In the genomic region with DNA sequence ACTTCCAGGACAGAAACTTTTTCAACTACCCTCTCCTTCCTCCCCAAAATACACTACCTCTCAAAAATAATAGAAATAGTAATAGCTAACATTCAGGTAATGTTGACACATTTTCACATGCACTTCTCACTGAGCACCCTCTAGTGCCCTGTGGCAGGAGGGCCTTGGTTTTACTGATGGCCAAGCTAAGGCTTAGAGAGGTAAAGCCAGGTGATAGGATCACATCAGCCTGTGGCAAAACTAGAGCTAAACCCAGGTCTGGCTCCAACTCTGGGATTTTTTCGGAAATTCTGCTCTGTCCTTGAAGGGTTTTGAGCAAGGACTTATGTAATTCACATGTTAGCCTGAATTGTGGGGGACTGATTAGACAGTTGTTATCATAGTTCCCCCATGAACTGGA, we compare ENCODE assay signal across 9 cellular contexts. TPM values are rescaled to one million over a fixed set of nuclear protein-coding genes. Genes with fewer than 3 reads are reported as not detected.
DNase-seq lines count a peak whose midpoint lies in the region; ATAC-seq, FAIRE-seq and TF ChIP-seq lines count a peak whose summit lies in the region.
"Had no signal": no experiment of that assay in that cellular context is flagged by ENCODE, and none has a peak within 500 bp of the region (broad histone marks: within the 10 kb centered on the region; RNA-seq: fewer than 3 reads in every experiment).

No MANE protein-coding gene starts in this region.

- peaks cover 0 to 3% of the 10 kb centered on the region in 2 experiments; a peak in 2 of 4 replicates for H3K36me3 ChIP-seq in GM12878 (ENCODE audit: control insufficient read depth in 2 of 2, insufficient read depth in 2 of 2, low read length in 1 of 2)

- H3K4me1 Mint-ChIP-seq in Calu3 (ENCODE audit: low read depth, unreplicated experiment) (peaks cover 12% of the 10 kb centered on the region), nephron (peaks cover 21% of the 10 kb centered on the region)

- TF ChIP-seq EP300 in GM12878 (IDR thresholded peaks at IDR 0.05; ENCODE audit: borderline replicate concordance in 1 of 2, control insufficient read depth in 1 of 2, low read depth in 2 of 2, low read length in 2 of 2): no peak

- no peak for TF ChIP-seq POLR2A in GM12878 (IDR thresholded peaks at IDR 0.05; ENCODE audit: low read depth, low read length)

- peaks cover 31% of the 10 kb centered on the region for H3K27me3 Mint-ChIP-seq in Calu3 (ENCODE audit: unreplicated experiment)
- H3K27me3 Mint-ChIP-seq in nephron (ENCODE audit: low read depth): peaks cover 9% of the 10 kb centered on the region

- peaks cover 16% of the 10 kb centered on the region for H3K36me3 Mint-ChIP-seq in Calu3 (ENCODE audit: insufficient read depth, unreplicated experiment)
- peaks cover 13% of the 10 kb centered on the region for H3K36me3 Mint-ChIP-seq in nephron (ENCODE audit: low read depth)

- H3K4me2 ChIP-seq in GM12878 (ENCODE audit: control insufficient read depth, insufficient read depth): no peak overlapping the region

- no peaks in the 10 kb centered on the region for H3K27me3 ChIP-seq in GM12878 (replicated peaks in 1 of 2; ENCODE audit: control insufficient read depth in 2 of 2, insufficient read depth in 2 of 2, low read length in 1 of 2)
- H3K27me3 ChIP-seq: body of pancreas had no signal

- WGBS in GM12878 (ENCODE audit: insufficient coverage, insufficient replicate concordance, low lambda C conversion rate, missing lambda C conversion rate): 44% methylated on average over 1 of the region's 1 CpG

- in situ Hi-C loops in GM12878 (cut with MboI): no loop called here

- no peak overlapping the region for H3K4me3 ChIP-seq in LNCaP clone FGC (ENCODE audit: low read depth, low read length)
- no peak overlapping the region for H3K4me3 ChIP-seq in GM12878

- RAD21 ChIA-PET in GM12878 (lab: Charles Lee; ENCODE audit: unreplicated experiment): interaction anchor here (0.6 kb wide), 1 partner anchor 73 kb away, joined by 4 read pairs; no protein-coding TSS in a partner anchor

- CTCF ChIA-PET in Calu3 (lab: Charles Lee): no interaction called here
- CTCF ChIA-PET in GM12878 (lab: Yijun Ruan, JAX): interaction anchor here (0.7 to 3.9 kb wide), 4 partner anchors 11 to 958 kb away, joined by 3 to 20 read pairs (median 4); no protein-coding TSS in a partner anchor

- TF ChIP-seq CTCF in Calu3 (IDR thresholded peaks at IDR 0.05; ENCODE audit: unreplicated experiment) (no peak), LNCaP clone FGC (IDR thresholded peaks at IDR 0.05; ENCODE audit: control insufficient read depth, extremely low read depth, insufficient read depth) (peak; percentile 58), GM12878 (IDR thresholded peaks at IDR 0.05 in 2 of 3, conservative IDR thresholded peaks at IDR 0.05 in 1 of 3; ENCODE audit: control insufficient read depth in 2 of 3, extremely low read depth in 1 of 3, insufficient read depth in 1 of 3, low read depth in 3 of 3, low read length in 3 of 3) (peak in 2 of 3 experiments; percentile 5 to 26; a peak in 2 of 6 replicates), nephron (IDR thresholded peaks at IDR 0.05; ENCODE audit: unreplicated experiment in 3 of 3) (no peak)

- ATAC-seq in GM12878 (peak; percentile 18; the same call in 1 of the 3 replicates), HG03097 (IDR thresholded peaks at IDR 0.05; ENCODE audit: low FRiP score, unreplicated experiment) (no peak), left colon (no peak)

- SMC1A ChIA-PET in GM12878 (lab: Charles Lee; ENCODE audit: uncharacterized antibody, unreplicated experiment): no interaction called here

- H3K27ac ChIP-seq in GM12878 (ENCODE audit: control insufficient read depth, insufficient read depth): no peak overlapping the region

- H3K4me1 ChIP-seq in GM12878 (ENCODE audit: control insufficient read depth, insufficient read depth, low read length): no peaks in the 10 kb centered on the region

- H2AFZ ChIP-seq in GM12878 (ENCODE audit: control insufficient read depth, low read depth, low read length): peak overlapping the region; percentile 95

- TF ChIP-seq RAD21 in GM12878 (IDR thresholded peaks at IDR 0.05; ENCODE audit: insufficient read depth, low read depth, low read length): 0 out of 2 replicates have a peak, but pooled peaks have one; percentile 2

- no peak overlapping the region for H3K9ac ChIP-seq in GM12878 (ENCODE audit: control insufficient read depth, insufficient read depth, low read length)

- POLR2A ChIA-PET in GM12878 (lab: Charles Lee): no interaction called here

- H3K9me3 Mint-ChIP-seq in Calu3 (ENCODE audit: low read depth, unreplicated experiment) (no peaks in the 10 kb centered on the region), nephron (no peaks in the 10 kb centered on the region)

- H3K9me3 ChIP-seq in GM12878 (replicated peaks; ENCODE audit: control insufficient read depth, insufficient read depth, low read length): no peaks in the 10 kb centered on the region
- H3K9me3 ChIP-seq: body of pancreas had no signal

- no peak for FAIRE-seq in GM12878 (lab: Jason Lieb, UNC)

- DNase-seq in Calu3 (peak; percentile 17), LNCaP clone FGC (ENCODE audit: low read depth) (no peak), GM12878 (ENCODE audit: low read depth, low spot score) (no peak), Kasumi-1 (lab: John Stamatoyannopoulos, UW) (no peak), left colon (no peak)
- no peak for DNase-seq in stimulated activated naive CD4-positive, alpha-beta T cell treated with Interleukin-2 at 50 U/mL for 16 hours (lab: John Stamatoyannopoulos, UW)

- no TSS peak for BruUV-seq in Calu3 (replicated peaks; lab: Mats Ljungman, UMichigan)
- no TSS peak for BruUV-seq in GM12878 (replicated peaks; lab: Mats Ljungman, UMichigan)

- peaks cover 26% of the 10 kb centered on the region for H3K79me2 ChIP-seq in GM12878 (ENCODE audit: control insufficient read depth, insufficient read depth, low read length)

- H3K27ac Mint-ChIP-seq in Calu3 (ENCODE audit: unreplicated experiment): no peak overlapping the region
- no peak overlapping the region for H3K27ac Mint-ChIP-seq in nephron

- no peaks in the 10 kb centered on the region for H4K20me1 ChIP-seq in GM12878 (ENCODE audit: control insufficient read depth, insufficient read depth)

- peak overlapping the region; percentile 100 for H3K4me3 Mint-ChIP-seq in Calu3 (ENCODE audit: low read depth, unreplicated experiment)
- H3K4me3 Mint-ChIP-seq in nephron: peak overlapping the region; percentile 95 to 98 (median 95)

- intact Hi-C loops in Calu3 (cut with micrococcal nuclease; ENCODE audit: unreplicated experiment): no loop called here
- intact Hi-C loops in GM12878 (cut with micrococcal nuclease; ENCODE audit: unreplicated experiment): no loop called here
- intact Hi-C loops in left colon (cut with DNase I, micrococcal nuclease): no loop called here

TF ChIP-seq in GM12878, 131 proteins besides CTCF, POLR2A, EP300 and RAD21 (continues in another document):
- TF ChIP-seq, protein P1, sequence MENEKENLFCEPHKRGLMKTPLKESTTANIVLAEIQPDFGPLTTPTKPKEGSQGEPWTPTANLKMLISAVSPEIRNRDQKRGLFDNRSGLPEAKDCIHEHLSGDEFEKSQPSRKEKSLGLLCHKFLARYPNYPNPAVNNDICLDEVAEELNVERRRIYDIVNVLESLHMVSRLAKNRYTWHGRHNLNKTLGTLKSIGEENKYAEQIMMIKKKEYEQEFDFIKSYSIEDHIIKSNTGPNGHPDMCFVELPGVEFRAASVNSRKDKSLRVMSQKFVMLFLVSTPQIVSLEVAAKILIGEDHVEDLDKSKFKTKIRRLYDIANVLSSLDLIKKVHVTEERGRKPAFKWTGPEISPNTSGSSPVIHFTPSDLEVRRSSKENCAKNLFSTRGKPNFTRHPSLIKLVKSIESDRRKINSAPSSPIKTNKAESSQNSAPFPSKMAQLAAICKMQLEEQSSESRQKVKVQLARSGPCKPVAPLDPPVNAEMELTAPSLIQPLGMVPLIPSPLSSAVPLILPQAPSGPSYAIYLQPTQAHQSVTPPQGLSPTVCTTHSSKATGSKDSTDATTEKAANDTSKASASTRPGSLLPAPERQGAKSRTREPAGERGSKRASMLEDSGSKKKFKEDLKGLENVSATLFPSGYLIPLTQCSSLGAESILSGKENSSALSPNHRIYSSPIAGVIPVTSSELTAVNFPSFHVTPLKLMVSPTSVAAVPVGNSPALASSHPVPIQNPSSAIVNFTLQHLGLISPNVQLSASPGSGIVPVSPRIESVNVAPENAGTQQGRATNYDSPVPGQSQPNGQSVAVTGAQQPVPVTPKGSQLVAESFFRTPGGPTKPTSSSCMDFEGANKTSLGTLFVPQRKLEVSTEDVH (IDR thresholded peaks at IDR 0.05; ENCODE audit: low read depth, partially characterized antibody): no peak

RNA-seq across cellular contexts. Expression of gene TAMM41, which starts 0.9 kb away (rescaled TPM):
- 22.8 and 26.3 TPM in 2 replicates for total RNA-seq in Calu3 (2022)
- total RNA-seq in GM12878 (2013; cell fraction: nucleolus; rRNA removed): 113 and 119 TPM in 2 replicates
- total RNA-seq in GM12878 (2014; rRNA removed): 9.3 and 10.4 TPM in 2 replicates
- 14.3 and 14.5 TPM in 2 replicates for total RNA-seq in GM12878 (2014; rRNA removed; fragmentation: Illumina TruSeq; extraction: Trizol)
- total RNA-seq in GM12878 (2021): 16.4 and 20.4 TPM in 2 replicates
- polyA plus RNA-seq in GM12878 (2011; ENCODE audit: low read depth): 13.1 TPM
- polyA plus RNA-seq in GM12878 (2011; rRNA removed): 16.1 and 20.1 TPM in 2 replicates
- polyA plus RNA-seq in GM12878 (2011; cell fraction: cytosol; rRNA removed): 17.3 and 21.3 TPM in 2 replicates
- polyA plus RNA-seq in GM12878 (2011; cell fraction: nucleus; rRNA removed): 38.2 and 41.1 TPM in 2 replicates
- 14.5 and 19.5 TPM in 2 replicates for polyA plus RNA-seq in GM12878 (2012)
- polyA plus RNA-seq in GM12878 (2014; fragmentation: Illumina TruSeq; extraction: Trizol): 15.4 and 19.7 TPM in 2 replicates
- 10 to 100 TPM; 32.2 to 36.6 TPM for polyA plus RNA-seq in GM12878 (2014; fragmentation: Nextera tagmentation; extraction: Ambion mirVana)
- polyA plus RNA-seq in GM12878 (2014; rRNA removed): 16.0 and 16.8 TPM in 2 replicates
- polyA plus RNA-seq in GM12878 (2016; fragmentation: Nextera tagmentation; extraction: Ambion mirVana): 10 to 100 TPM; 30.6 to 31.4 TPM
- 21.7 and 30.2 TPM in 2 replicates for polyA minus RNA-seq in GM12878 (2011; rRNA and poly(A)+ RNA removed)
- 10.6 and 14.0 TPM in 2 replicates for polyA minus RNA-seq in GM12878 (2011; cell fraction: cytosol; rRNA and poly(A)+ RNA removed)
- polyA minus RNA-seq in GM12878 (2011; cell fraction: nucleus; rRNA and poly(A)+ RNA removed): 37.6 and 56.4 TPM in 2 replicates
- total RNA-seq in left colon: 10 to 100 TPM; 20.1 to 21.5 TPM

Comparison
In these comparisons a context has a peak if more than half of its experiments do, and no peak if none do; other contexts are left out.
1. CTCF ChIP-seq: peak in LNCaP clone FGC (single experiment) and GM12878 (2 of 3); none in Calu3 (single experiment) and nephron (0 of 3).